ENCODE assay signal across 1 cellular context in the genomic region with DNA sequence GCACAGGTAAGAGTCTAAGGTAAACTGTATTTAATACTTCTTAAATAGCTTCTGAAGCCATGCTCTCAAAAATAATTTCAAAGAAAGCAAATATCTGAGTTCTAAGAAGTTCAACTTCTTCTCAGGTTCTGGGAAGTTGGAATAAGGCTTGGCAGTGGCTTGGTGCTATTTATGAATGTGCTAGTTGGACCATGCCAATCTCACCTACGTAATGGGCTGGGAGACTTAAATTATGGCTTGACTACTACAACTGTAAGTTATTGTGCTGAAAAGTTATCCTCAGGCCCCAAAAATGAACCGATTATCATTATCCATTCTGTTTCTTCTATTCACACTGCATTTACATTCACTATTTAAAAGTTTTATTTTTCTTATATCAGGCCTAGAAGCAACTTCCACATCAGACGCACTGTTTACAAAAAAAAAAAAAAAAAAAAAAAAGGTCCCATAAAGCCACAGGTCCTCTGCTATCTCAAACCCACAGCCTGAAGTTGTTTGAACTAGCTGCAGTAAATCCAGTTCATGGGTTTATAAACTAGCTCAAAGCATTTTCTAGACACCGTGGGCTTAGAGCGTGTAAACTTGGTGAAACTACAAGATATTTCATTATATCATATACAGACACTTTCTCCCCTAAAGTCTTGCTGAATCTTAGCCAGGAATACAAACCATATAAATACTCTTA.
TF ChIP-seq lines count a peak whose summit lies in the region.

No MANE protein-coding gene starts in this region.

TF ChIP-seq in HepG2, 621 proteins besides CTCF, POLR2A, EP300 and RAD21:
- TF ChIP-seq ZNF841 (CRISPR knock-in tag; IDR thresholded peaks at IDR 0.05; ENCODE audit: borderline replicate concordance) (no peak), ZNF616 (CRISPR knock-in tag; IDR thresholded peaks at IDR 0.05; ENCODE audit: low read depth) (no peak), ZNF510 (CRISPR knock-in tag; IDR thresholded peaks at IDR 0.05; ENCODE audit: low read depth) (no peak), ZNF83 (CRISPR knock-in tag; IDR thresholded peaks at IDR 0.05; ENCODE audit: borderline replicate concordance) (no peak), ZNF570 (CRISPR knock-in tag; IDR thresholded peaks at IDR 0.05; ENCODE audit: borderline replicate concordance) (no peak), ZNF552 (CRISPR knock-in tag; IDR thresholded peaks at IDR 0.05; ENCODE audit: borderline replicate concordance) (no peak), ONECUT2 (CRISPR knock-in tag; IDR thresholded peaks at IDR 0.05) (no peak), ZNF343 (CRISPR knock-in tag; IDR thresholded peaks at IDR 0.05) (no peak), POLR2AphosphoS2 (IDR thresholded peaks at IDR 0.05; ENCODE audit: low read depth, low read length) (no peak), JUND (CRISPR knock-in tag; IDR thresholded peaks at IDR 0.05) (no peak), NKX3-1 (CRISPR knock-in tag; IDR thresholded peaks at IDR 0.05) (no peak), KDM2A (CRISPR knock-in tag; IDR thresholded peaks at IDR 0.05; ENCODE audit: borderline replicate concordance, low read depth) (no peak), CREB1 (IDR thresholded peaks at IDR 0.05) (no peak), CREB1 (CRISPR knock-in tag; IDR thresholded peaks at IDR 0.05) (no peak), NR1H2 (CRISPR knock-in tag; IDR thresholded peaks at IDR 0.05; ENCODE audit: borderline replicate concordance, low read depth) (no peak), RXRB (CRISPR knock-in tag; IDR thresholded peaks at IDR 0.05; ENCODE audit: borderline replicate concordance) (no peak), AKAP8 (CRISPR knock-in tag; IDR thresholded peaks at IDR 0.05) (no peak)
